18 cellular contexts compared by ENCODE assay signal in genomic region chr5:179137643-179138567, GRCh38.
"Had no signal": no experiment of that assay in that cellular context is flagged by ENCODE, and none has a peak within 500 bp of the region (broad histone marks: within the 10 kb centered on the region; RNA-seq: fewer than 3 reads in every experiment).

No MANE protein-coding gene starts in this region.

- H3K4me2 ChIP-seq: hepatocyte had no signal

- H3K4me3 ChIP-seq: ascending aorta, coronary artery, hepatocyte, prostate gland, sigmoid colon, transverse colon, vagina had no signal

- H3K27ac ChIP-seq: ascending aorta, coronary artery, hepatocyte, prostate gland, sigmoid colon, transverse colon, vagina had no signal

- DNase-seq: activated CD4-positive, alpha-beta T cell treated with anti-CD3 and anti-CD28 coated beads for 1 hour; activated CD4-positive, alpha-beta T cell treated with anti-CD3 and anti-CD28 coated beads, Interleukin-2, amount 50 U/mL, for 4 hours; activated naive CD4-positive, alpha-beta T cell treated with Interleukin-2 at 50 U/mL for 16 hours; left ventricle myocardium superior; mesenchymal stem cell; sigmoid colon; stimulated activated CD4-positive, alpha-beta T cell treated with anti-CD3 and anti-CD28 coated beads, Interleukin-12 subunit alpha, Interleukin-12 subunit beta, amount 100 ng/mL, for 4 hours; stimulated activated CD4-positive, alpha-beta T cell treated with anti-CD3 and anti-CD28 coated beads, Interleukin-2, amount 100 ng/mL, for 24 hours; transverse colon had no signal

- FAIRE-seq: keratinocyte had no signal

- H3K27me3 ChIP-seq: ascending aorta, hepatocyte, sigmoid colon, transverse colon, vagina had no signal

- H3K9me3 ChIP-seq: ascending aorta, prostate gland, sigmoid colon, transverse colon, vagina had no signal

- H3K36me3 ChIP-seq: prostate gland, sigmoid colon, transverse colon, vagina had no signal

- H3K4me1 ChIP-seq: ascending aorta, prostate gland, sigmoid colon, transverse colon, vagina had no signal

- ATAC-seq: activated T-helper 17 cell treated with anti-CD3 and anti-CD28 coated beads, Interleukin-2, amount 50 U/mL, for 72 hours; esophagus mucosa; left ventricle myocardium superior; stimulated activated memory B cell treated with anti-CD40 and anti-IgM and Interleukin-4, amounts not matched to agents 10 μg/mL and 1 μg/mL and 100 μg/mL, for 72 hours had no signal
